11 cellular contexts compared by ENCODE assay signal in the genomic region with DNA sequence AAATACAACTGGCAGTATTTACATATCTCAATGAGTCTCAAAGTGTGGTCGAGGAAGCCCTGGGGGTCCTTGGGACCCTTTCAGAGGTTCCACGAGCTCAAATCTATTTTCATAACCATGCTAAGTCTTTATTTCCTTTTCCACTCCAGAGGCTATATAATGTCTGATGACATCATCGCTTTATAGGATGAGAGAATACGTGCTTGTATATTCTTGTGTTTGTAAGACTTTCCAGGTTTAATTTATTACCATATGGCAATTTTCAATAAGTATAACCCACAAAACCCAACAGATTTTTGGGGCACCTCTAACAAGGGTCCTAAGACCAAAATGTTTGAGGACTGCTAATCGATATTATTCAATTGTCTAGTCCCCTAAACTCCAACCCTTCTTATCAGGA. TPM values are rescaled to one million over a fixed set of nuclear protein-coding genes. Genes with fewer than 3 reads are reported as not detected.
DNase-seq lines count a peak whose midpoint lies in the region; ATAC-seq, FAIRE-seq and TF ChIP-seq lines count a peak whose summit lies in the region.
"Had no signal": no experiment of that assay in that cellular context is flagged by ENCODE, and none has a peak within 500 bp of the region (broad histone marks: within the 10 kb centered on the region; RNA-seq: fewer than 3 reads in every experiment).

No MANE protein-coding gene starts in this region.

- no peaks in the 10 kb centered on the region for H3K9me1 ChIP-seq in endothelial cell of umbilical vein (replicated peaks; ENCODE audit: control insufficient read depth, extremely low read depth, insufficient read depth, low read length)

- TF ChIP-seq CTCF in PC-9 (conservative IDR thresholded peaks at IDR 0.05) (no peak), endothelial cell of umbilical vein (IDR thresholded peaks at IDR 0.05; ENCODE audit: extremely low read depth in 1 of 2, insufficient read depth in 1 of 2, low read depth in 1 of 2, low read length in 2 of 2) (no peak), parathyroid adenoma (IDR thresholded peaks at IDR 0.05) (no peak), foreskin keratinocyte (conservative IDR thresholded peaks at IDR 0.05) (no peak)

- H2AFZ ChIP-seq in PC-9 (peak overlapping the region; percentile 87), endothelial cell of umbilical vein (ENCODE audit: low read depth, low read length) (peak overlapping the region; percentile 60), parathyroid adenoma (peak overlapping the region; percentile 80)

- H3K9me2 ChIP-seq in PC-9 (ENCODE audit: insufficient read depth), result peaks cover 5% of the 10 kb centered on the region; the same call in 1 of the 2 replicates

- no peak for TF ChIP-seq POLR2A in endothelial cell of umbilical vein (IDR thresholded peaks at IDR 0.05; ENCODE audit: low read depth, low read length)

- intact Hi-C loops in PC-9 (cut with micrococcal nuclease; ENCODE audit: unreplicated experiment) (loop anchor here (5.0 to 10.0 kb wide), 2 partner anchors 120 to 308 kb away; partner anchors contain the start of genes BLZF1, METTL18 and NME7), endothelial cell of umbilical vein (cut with micrococcal nuclease) (loop anchor here (2.0 kb wide), 4 partner anchors 120 to 566 kb away; partner anchors contain the start of genes ATP1B1, NME7 and SCYL3)

- H3K4me3 ChIP-seq in PC-9 (peak overlapping the region; percentile 85), endothelial cell of umbilical vein (replicated peaks in 1 of 3; ENCODE audit: insufficient read depth in 1 of 3, low read depth in 1 of 3, low read length in 3 of 3) (peak overlapping the region in 1 of 3 experiments; percentile 80), parathyroid adenoma (ENCODE audit: low read depth, low read length) (peak overlapping the region; percentile 90)

- CTCF ChIA-PET in PC-9 (lab: Charles Lee) (no interaction called here), endothelial cell of umbilical vein (lab: Charles Lee) (interaction anchor here (1.7 to 2.3 kb wide), 3 partner anchors 24 to 884 kb away, joined by 6 to 22 read pairs (median 8); no protein-coding TSS in a partner anchor)

- dilution Hi-C loops in endothelial cell of umbilical vein (cut with MboI; ENCODE audit: extremely low pct_ligation_motif_present, low sequenced_read_pairs), result no loop called here

- peaks cover 12% of the 10 kb centered on the region for H3F3A ChIP-seq in PC-9 (ENCODE audit: insufficient read depth, low read depth)

- H3K27me3 ChIP-seq in PC-9 (ENCODE audit: insufficient read depth, low read depth) (no peaks in the 10 kb centered on the region), endothelial cell of umbilical vein (ENCODE audit: control insufficient read depth in 2 of 2, insufficient read depth in 2 of 2, low read length in 2 of 2) (no peaks in the 10 kb centered on the region), parathyroid adenoma (ENCODE audit: control insufficient read depth, insufficient read depth, low read length) (no peaks in the 10 kb centered on the region), foreskin keratinocyte (no peaks in the 10 kb centered on the region)
- H3K27me3 ChIP-seq: neutrophil had no signal

- H4K20me1 ChIP-seq in PC-9 (ENCODE audit: insufficient read depth) (no peaks in the 10 kb centered on the region), endothelial cell of umbilical vein (replicated peaks; ENCODE audit: control insufficient read depth, extremely low read depth, insufficient read depth, low read length) (no peaks in the 10 kb centered on the region)

- H3K4me2 ChIP-seq in PC-9 (peak overlapping the region; percentile 90), endothelial cell of umbilical vein (ENCODE audit: insufficient read depth, low read length) (peak overlapping the region; percentile 95), parathyroid adenoma (ENCODE audit: low read length) (peak overlapping the region; percentile 66)

- no peaks in the 10 kb centered on the region; the same call in 1 of the 2 replicates for H3K36me3 ChIP-seq in PC-9 (ENCODE audit: low read depth)
- no peaks in the 10 kb centered on the region for H3K36me3 ChIP-seq in endothelial cell of umbilical vein (ENCODE audit: control insufficient read depth in 2 of 2, extremely low read depth in 1 of 2, insufficient read depth in 2 of 2, low read length in 2 of 2)
- no peaks in the 10 kb centered on the region for H3K36me3 ChIP-seq in parathyroid adenoma (ENCODE audit: control insufficient read depth, insufficient read depth, low read length)
- H3K36me3 ChIP-seq: neutrophil had no signal

- peaks cover 31% of the 10 kb centered on the region for H3K79me2 ChIP-seq in PC-9 (ENCODE audit: low read depth)
- H3K79me2 ChIP-seq in endothelial cell of umbilical vein (ENCODE audit: control insufficient read depth, insufficient read depth, low read length), result peaks cover 28% of the 10 kb centered on the region
- H3K79me2 ChIP-seq in parathyroid adenoma, result peaks cover 4% of the 10 kb centered on the region

- H3K9ac ChIP-seq in endothelial cell of umbilical vein (replicated peaks; ENCODE audit: extremely low read depth, insufficient read depth, low read length) (peak overlapping the region; percentile 96), parathyroid adenoma (no peak overlapping the region)

- no TSS peak for BruUV-seq in PC-9 (replicated peaks; lab: Mats Ljungman, UMichigan)
- BruUV-seq in endothelial cell of umbilical vein (replicated peaks; lab: Mats Ljungman, UMichigan), result no TSS peak

- FAIRE-seq in endothelial cell of umbilical vein (lab: Jason Lieb, UNC), result no peak

- H3K4me1 ChIP-seq in PC-9 (replicated peaks; ENCODE audit: insufficient read depth) (peaks cover 38% of the 10 kb centered on the region), endothelial cell of umbilical vein (ENCODE audit: control insufficient read depth, extremely low read depth, insufficient read depth, low read length) (peaks cover 31% of the 10 kb centered on the region), parathyroid adenoma (peaks cover 3% of the 10 kb centered on the region), foreskin keratinocyte (peaks cover 9% of the 10 kb centered on the region)

- peak; percentile 81 for DNase-seq in DMS53 (lab: John Stamatoyannopoulos, UW)
- no peak for DNase-seq in PC-9
- no peak for DNase-seq in endothelial cell of umbilical vein (ENCODE audit: low read depth, low spot score)
- no peak for DNase-seq in UCSD-AML1 (lab: John Stamatoyannopoulos, UW; ENCODE audit: unreplicated experiment)
- DNase-seq in kidney tubule cell (ENCODE audit: low spot score), result no peak
- no peak for DNase-seq in foreskin keratinocyte
- DNase-seq in SK-N-DZ (ENCODE audit: low spot score), result no peak
- DNase-seq: activated naive CD8-positive, alpha-beta T cell treated with anti-CD3 and anti-CD28 coated beads, Interleukin-2, amount 10 ng/mL, durations not matched to agents 7 days and 5 days; NCI-H526 had no signal

- no peak for ATAC-seq in foreskin keratinocyte

- H3K27ac ChIP-seq in PC-9, result peak overlapping the region; percentile 89
- peak overlapping the region; percentile 96 for H3K27ac ChIP-seq in endothelial cell of umbilical vein (ENCODE audit: insufficient read depth, low read depth, low read length)
- H3K27ac ChIP-seq in parathyroid adenoma, result peak overlapping the region; percentile 97
- no peak overlapping the region for H3K27ac ChIP-seq in foreskin keratinocyte

- POLR2A ChIA-PET in PC-9 (lab: Charles Lee; ENCODE audit: unreplicated experiment), result no interaction called here
- POLR2A ChIA-PET in endothelial cell of umbilical vein (lab: Charles Lee), result interaction anchor here (0.5 kb wide), 1 partner anchor 11 kb away, joined by 3 read pairs; no protein-coding TSS in a partner anchor

- H3K9me3 ChIP-seq in PC-9 (ENCODE audit: insufficient read depth, low read depth) (no peaks in the 10 kb centered on the region), endothelial cell of umbilical vein (replicated peaks; ENCODE audit: control insufficient read depth, insufficient read depth, low read length) (no peaks in the 10 kb centered on the region), parathyroid adenoma (ENCODE audit: control insufficient read depth, low read length) (no peaks in the 10 kb centered on the region)
- H3K9me3 ChIP-seq: neutrophil had no signal

TF ChIP-seq in endothelial cell of umbilical vein, 7 proteins besides CTCF, POLR2A, EP300 and RAD21:
- TF ChIP-seq JUN (IDR thresholded peaks at IDR 0.05; ENCODE audit: borderline replicate concordance, insufficient read depth, insufficient read length, low read depth) (peak; percentile 35), GATA2 (IDR thresholded peaks at IDR 0.05; ENCODE audit: insufficient read depth, insufficient read length, low read depth, low read length) (no peak), FOS (IDR thresholded peaks at IDR 0.05; ENCODE audit: borderline replicate concordance, insufficient read depth, low read length) (no peak)

RNA-seq across cellular contexts. Expression of gene SLC19A2, which starts 1.4 kb away (rescaled TPM):
- 3.9 and 4.9 TPM in 2 replicates for total RNA-seq in PC-9 (2021)
- total RNA-seq in endothelial cell of umbilical vein, result 5.4 and 7.0 TPM in 2 replicates
- polyA plus RNA-seq in endothelial cell of umbilical vein, result 5.2 and 5.3 TPM in 2 replicates
- polyA plus RNA-seq in endothelial cell of umbilical vein (2011; cell fraction: cytosol; rRNA removed), result 3.3 and 4.0 TPM in 2 replicates
- 8.8 and 10.5 TPM in 2 replicates for polyA plus RNA-seq in endothelial cell of umbilical vein (2011; cell fraction: nucleus; rRNA removed)
- polyA plus RNA-seq in endothelial cell of umbilical vein (2012), result 4.1 and 5.6 TPM in 2 replicates
- polyA minus RNA-seq in endothelial cell of umbilical vein, result 13.5 and 13.9 TPM in 2 replicates
- 24.2 TPM for polyA minus RNA-seq in endothelial cell of umbilical vein (2011; cell fraction: cytosol; rRNA and poly(A)+ RNA removed)
- polyA minus RNA-seq in endothelial cell of umbilical vein (2011; cell fraction: nucleus; rRNA and poly(A)+ RNA removed), result 9.4 and 14.5 TPM in 2 replicates
- 7.3 and 8.7 TPM in 2 replicates for total RNA-seq in foreskin keratinocyte
- 2.6 and 4.0 TPM in 2 replicates for polyA plus RNA-seq in foreskin keratinocyte
- polyA plus RNA-seq in SK-N-DZ (2014; cell fraction: cytosol; rRNA removed), result 14.6 and 19.7 TPM in 2 replicates
- 16.9 and 22.5 TPM in 2 replicates for polyA plus RNA-seq in SK-N-DZ (2014; cell fraction: nucleus; rRNA removed)

RNA-seq across cellular contexts. Expression of gene CCDC181, which starts 59.9 kb away (rescaled TPM):
- 0.37 TPM in 1 of 2 replicates, not detected in the other for total RNA-seq in PC-9 (2021)
- 0.18 and 0.78 TPM in 2 replicates for total RNA-seq in endothelial cell of umbilical vein
- 0.11 and 0.22 TPM in 2 replicates for polyA plus RNA-seq in endothelial cell of umbilical vein
- 0.34 and 0.48 TPM in 2 replicates for polyA plus RNA-seq in endothelial cell of umbilical vein (2011; cell fraction: cytosol; rRNA removed)
- polyA plus RNA-seq in endothelial cell of umbilical vein (2011; cell fraction: nucleus; rRNA removed), result not detected in 2 replicates
- 0.46 TPM in 1 of 2 replicates, not detected in the other for polyA plus RNA-seq in endothelial cell of umbilical vein (2012)
- not detected in 2 replicates for polyA minus RNA-seq in endothelial cell of umbilical vein
- not detected for polyA minus RNA-seq in endothelial cell of umbilical vein (2011; cell fraction: cytosol; rRNA and poly(A)+ RNA removed)
- polyA minus RNA-seq in endothelial cell of umbilical vein (2011; cell fraction: nucleus; rRNA and poly(A)+ RNA removed), result 0.29 TPM in 1 of 2 replicates, not detected in the other
- total RNA-seq in foreskin keratinocyte, result not detected in 2 replicates
- 0.06 TPM in 1 of 2 replicates, not detected in the other for polyA plus RNA-seq in foreskin keratinocyte
- polyA plus RNA-seq in SK-N-DZ (2014; cell fraction: cytosol; rRNA removed), result 3.8 and 5.5 TPM in 2 replicates
- 2.6 and 5.8 TPM in 2 replicates for polyA plus RNA-seq in SK-N-DZ (2014; cell fraction: nucleus; rRNA removed)
- total RNA-seq: activated naive CD8-positive, alpha-beta T cell treated with anti-CD3 and anti-CD28 coated beads, Interleukin-2, amount 10 ng/mL, durations not matched to agents 7 days and 5 days had no signal
